8 cellular contexts compared by ENCODE assay signal in the genomic region with DNA sequence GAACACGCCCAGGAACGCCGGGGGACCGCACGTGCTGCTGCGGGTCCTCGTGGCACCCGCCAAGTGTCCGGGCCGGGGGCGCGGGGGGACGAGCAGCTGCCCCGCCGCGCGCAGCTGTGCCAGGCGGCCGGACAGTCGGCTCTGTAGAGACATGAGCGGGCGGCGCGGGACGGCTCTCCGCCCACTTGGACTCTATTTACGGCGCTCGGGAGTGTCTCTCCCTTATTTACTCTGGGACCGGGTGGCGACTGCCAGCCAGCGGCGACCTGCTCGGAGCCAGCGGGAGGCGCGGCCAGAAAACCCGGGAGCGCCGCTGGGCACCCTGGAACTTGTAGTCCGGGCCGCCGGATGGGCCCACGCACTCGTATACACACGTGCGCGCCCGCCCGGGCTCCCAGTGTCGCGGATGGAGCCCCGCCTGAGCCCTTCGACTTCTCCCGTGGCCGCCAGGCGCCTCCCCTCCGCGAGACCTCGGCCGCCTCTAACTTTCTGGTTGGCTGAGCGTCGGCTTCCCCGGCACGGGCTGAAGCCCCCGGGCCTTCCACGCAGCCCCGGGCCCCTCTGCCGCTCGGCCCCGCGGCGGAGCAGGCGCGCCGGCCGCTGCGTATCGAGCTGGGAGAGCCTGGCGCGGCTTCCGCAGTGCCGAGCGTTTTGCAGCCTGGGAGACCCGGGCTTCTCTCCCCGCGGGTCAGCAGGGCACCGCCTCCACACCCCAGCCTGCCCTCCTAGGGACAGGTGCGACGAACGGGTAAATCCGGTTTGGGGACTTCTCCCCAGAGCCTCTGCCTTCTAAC. TPM values are rescaled to one million over a fixed set of nuclear protein-coding genes. Genes with fewer than 3 reads are reported as not detected.
DNase-seq lines count a peak whose midpoint lies in the region; ATAC-seq and TF ChIP-seq lines count a peak whose summit lies in the region.

A gene with protein sequence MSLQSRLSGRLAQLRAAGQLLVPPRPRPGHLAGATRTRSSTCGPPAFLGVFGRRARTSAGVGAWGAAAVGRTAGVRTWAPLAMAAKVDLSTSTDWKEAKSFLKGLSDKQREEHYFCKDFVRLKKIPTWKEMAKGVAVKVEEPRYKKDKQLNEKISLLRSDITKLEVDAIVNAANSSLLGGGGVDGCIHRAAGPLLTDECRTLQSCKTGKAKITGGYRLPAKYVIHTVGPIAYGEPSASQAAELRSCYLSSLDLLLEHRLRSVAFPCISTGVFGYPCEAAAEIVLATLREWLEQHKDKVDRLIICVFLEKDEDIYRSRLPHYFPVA (minus strand): TSS at position 272 of the 794 bp plus-strand sequence. CDS start 119 bp downstream, at position 153.

- peak within 1 kb of the TSS; percentile 63 for H3K4me3 ChIP-seq in kidney epithelial cell (ENCODE audit: low read depth, low read length)

- peak; percentile 80 for ATAC-seq in HG03108 (IDR thresholded peaks at IDR 0.05; ENCODE audit: unreplicated experiment)
- ATAC-seq in activated CD4-positive, CD25-positive, alpha-beta regulatory T cell treated with anti-CD3 and anti-CD28 coated beads, Interleukin-2, amount 50 U/mL, for 24 hours: peak; percentile 96 to 97

- no peaks in the 10 kb centered on the region for H3K27me3 ChIP-seq in kidney epithelial cell (ENCODE audit: control insufficient read depth, insufficient read depth, low read length)

- TF ChIP-seq CTCF in kidney epithelial cell (IDR thresholded peaks at IDR 0.05; ENCODE audit: insufficient read depth, low read length, poor library complexity, severe bottlenecking): no peak

- no peaks in the 10 kb centered on the region for H3K36me3 ChIP-seq in kidney epithelial cell (ENCODE audit: control insufficient read depth, insufficient read depth, low read length)

- peak; percentile 91 for DNase-seq in SIG-M5 treated with dmso at 0.1 percent for 504 hours (lab: John Stamatoyannopoulos, UW; ENCODE audit: unreplicated experiment)
- DNase-seq in SIG-M5 (lab: John Stamatoyannopoulos, UW): no peak
- peak; percentile 65 for DNase-seq in NCI-H2227 treated with DMSO at 0.1 percent for 48 hours (lab: John Stamatoyannopoulos, UW)
- peak; percentile 72 for DNase-seq in cerebellum (ENCODE audit: low spot score)
- DNase-seq in kidney epithelial cell (ENCODE audit: low read depth): peak; percentile 21
- DNase-seq in stimulated activated CD4-positive, alpha-beta T cell treated with anti-CD3 and anti-CD28 coated beads, Interleukin-15, amount 100 ng/mL, for 48 hours (ENCODE audit: low read depth in 2 of 2): peak; percentile 74 to 82

RNA-seq across cellular contexts. Expression of the gene that starts here (rescaled TPM):
- total RNA-seq in cerebellum (6.9 TPM), kidney epithelial cell (12.3 and 23.5 TPM in 2 replicates)
